Comparison of ENCODE assay signal across 8 cellular contexts in genomic region chrX:63506320-63506719, GRCh38.
DNase-seq lines count a peak whose midpoint lies in the region; TF ChIP-seq lines count a peak whose summit lies in the region.

No MANE protein-coding gene starts in this region.

- H3K27ac ChIP-seq in breast epithelium (no peak overlapping the region), tibial nerve (no peak overlapping the region)

- TF ChIP-seq CTCF in MCF 10A (IDR thresholded peaks at IDR 0.05; ENCODE audit: unreplicated experiment) (peak; percentile 14), breast epithelium (IDR thresholded peaks at IDR 0.05) (no peak), epithelial cell of esophagus (IDR thresholded peaks at IDR 0.05; ENCODE audit: insufficient read depth, low read depth, low read length, missing control alignments) (peak; percentile 27), tibial nerve (IDR thresholded peaks at IDR 0.05) (peak in 3 of 5 experiments; percentile 10 to 35 (median 15)), endothelial cell (IDR thresholded peaks at IDR 0.05; ENCODE audit: unreplicated experiment) (no peak)

- H3K4me3 Mint-ChIP-seq in MCF 10A (ENCODE audit: unreplicated experiment) = no peak overlapping the region
- no peak overlapping the region for H3K4me3 Mint-ChIP-seq in endothelial cell (ENCODE audit: unreplicated experiment)

- H3K27me3 Mint-ChIP-seq in MCF 10A (ENCODE audit: insufficient read depth, unreplicated experiment) (no peaks in the 10 kb centered on the region), endothelial cell (ENCODE audit: unreplicated experiment) (peaks cover 3% of the 10 kb centered on the region)

- H3K9me3 ChIP-seq in breast epithelium = no peaks in the 10 kb centered on the region
- H3K9me3 ChIP-seq in tibial nerve = no peaks in the 10 kb centered on the region

- no peaks in the 10 kb centered on the region for H3K4me1 ChIP-seq in breast epithelium
- H3K4me1 ChIP-seq in tibial nerve = no peaks in the 10 kb centered on the region

- H3K27me3 ChIP-seq in breast epithelium = no peaks in the 10 kb centered on the region
- no peaks in the 10 kb centered on the region for H3K27me3 ChIP-seq in tibial nerve

- CTCF ChIA-PET in MCF 10A (lab: Yijun Ruan, JAX) = interaction anchor here (0.6 to 2.0 kb wide), 14 partner anchors 9 to 1198 kb away, joined by 3 to 9 read pairs (median 3); no protein-coding TSS in a partner anchor

- POLR2A ChIA-PET in MCF 10A (lab: Yijun Ruan, JAX) = no interaction called here

- H3K9me3 Mint-ChIP-seq in MCF 10A (ENCODE audit: unreplicated experiment) (peaks cover 7% of the 10 kb centered on the region), endothelial cell (ENCODE audit: unreplicated experiment) (no peaks in the 10 kb centered on the region)

- peak; percentile 44 for DNase-seq in MCF 10A (ENCODE audit: unreplicated experiment)
- no peak for DNase-seq in breast epithelium (ENCODE audit: low spot score in 2 of 2)
- DNase-seq in NCI-H446 (lab: John Stamatoyannopoulos, UW) = peak; percentile 1 to 5
- DNase-seq in epithelial cell of esophagus (ENCODE audit: low read depth) = peak; percentile 50
- no peak for DNase-seq in tibial nerve (ENCODE audit: low spot score in 2 of 2)
- no peak for DNase-seq in endothelial cell (ENCODE audit: low spot score)
- DNase-seq in NCI-H2227 (lab: John Stamatoyannopoulos, UW; ENCODE audit: unreplicated experiment) = no peak
- no peak for DNase-seq in C1 segment of cervical spinal cord (lab: John Stamatoyannopoulos, UW)

- no peaks in the 10 kb centered on the region for H3K36me3 Mint-ChIP-seq in MCF 10A (ENCODE audit: insufficient read depth, unreplicated experiment)
- no peaks in the 10 kb centered on the region for H3K36me3 Mint-ChIP-seq in endothelial cell (ENCODE audit: low read depth, unreplicated experiment)

- intact Hi-C loops in MCF 10A (cut with micrococcal nuclease) (loop anchor here (5.0 to 10.0 kb wide), 2 partner anchors 154 to 178 kb away; partner anchors contain the start of gene SPIN4), breast epithelium (cut with DNase I; ENCODE audit: low total_unique reads) (no loop called here)

- H3K27ac Mint-ChIP-seq in MCF 10A (ENCODE audit: low read depth, unreplicated experiment) = no peak overlapping the region
- H3K27ac Mint-ChIP-seq in endothelial cell (ENCODE audit: unreplicated experiment) = no peak overlapping the region

- H3K36me3 ChIP-seq in breast epithelium (no peaks in the 10 kb centered on the region), tibial nerve (no peaks in the 10 kb centered on the region)

- H3K4me3 ChIP-seq in breast epithelium = no peak overlapping the region
- H3K4me3 ChIP-seq in epithelial cell of esophagus (ENCODE audit: low read length) = no peak overlapping the region
- H3K4me3 ChIP-seq in tibial nerve = no peak overlapping the region

- WGBS in tibial nerve, 2 donors = 67 to 100% methylated on average over 1 of the region's 1 CpG

- H3K4me1 Mint-ChIP-seq in MCF 10A (ENCODE audit: insufficient read depth, unreplicated experiment) (peaks cover 6% of the 10 kb centered on the region), endothelial cell (ENCODE audit: unreplicated experiment) (peaks cover 14% of the 10 kb centered on the region)

- no peak for TF ChIP-seq POLR2A in breast epithelium (IDR thresholded peaks at IDR 0.05)
- TF ChIP-seq POLR2A in tibial nerve (IDR thresholded peaks at IDR 0.05) = no peak

- TF ChIP-seq EP300 in tibial nerve (IDR thresholded peaks at IDR 0.05) = no peak

- BruUV-seq in MCF 10A (replicated peaks; lab: Mats Ljungman, UMichigan) = no TSS peak

Comparison
In these comparisons a context has a peak if more than half of its experiments do, and no peak if none do; other contexts are left out.
1. DNase-seq: peak in MCF 10A (single experiment), NCI-H446 (2 of 2) and epithelial cell of esophagus (single experiment); none in breast epithelium (0 of 2), tibial nerve (0 of 2), endothelial cell (single experiment), NCI-H2227 (single experiment) and C1 segment of cervical spinal cord (0 of 14).
2. CTCF ChIP-seq: peak in MCF 10A (single experiment), epithelial cell of esophagus (single experiment) and tibial nerve (3 of 5); none in breast epithelium (0 of 3) and endothelial cell (single experiment).